7 cellular contexts compared by ENCODE assay signal in genomic region chr10:70672993-70673928, GRCh38. TPM values are rescaled to one million over a fixed set of nuclear protein-coding genes. Genes with fewer than 3 reads are reported as not detected.
A peak's percentile ranks its signal among the peaks of the same experiment; 100 is the strongest.
DNase-seq lines count a peak whose midpoint lies in the region; ATAC-seq and TF ChIP-seq lines count a peak whose summit lies in the region.

No MANE protein-coding gene starts in this region.

- no peaks in the 10 kb centered on the region for H3K9me3 ChIP-seq in left ventricle myocardium inferior (replicated peaks)

- H3K36me3 Mint-ChIP-seq in activated CD8-positive, alpha-beta T cell treated with anti-CD3 and anti-CD28 coated beads for 36 hours (ENCODE audit: low read depth) = no peaks in the 10 kb centered on the region
- no peaks in the 10 kb centered on the region for H3K36me3 Mint-ChIP-seq in stimulated activated memory B cell treated with anti-CD40 and anti-IgM and Interleukin-4, amounts not matched to agents 10 μg/mL and 1 μg/mL and 100 μg/mL, for 72 hours

- no peak for ATAC-seq in activated CD8-positive, alpha-beta T cell treated with anti-CD3 and anti-CD28 coated beads for 36 hours
- no peak for ATAC-seq in stimulated activated memory B cell treated with anti-CD40 and anti-IgM and Interleukin-4, amounts not matched to agents 10 μg/mL and 1 μg/mL and 100 μg/mL, for 72 hours
- ATAC-seq in GM21786 (IDR thresholded peaks at IDR 0.05; ENCODE audit: unreplicated experiment) = no peak

- no peaks in the 10 kb centered on the region for H3K36me3 ChIP-seq in left ventricle myocardium inferior

- peaks cover 34% of the 10 kb centered on the region for H3K27me3 Mint-ChIP-seq in activated CD8-positive, alpha-beta T cell treated with anti-CD3 and anti-CD28 coated beads for 36 hours
- H3K27me3 Mint-ChIP-seq in stimulated activated memory B cell treated with anti-CD40 and anti-IgM and Interleukin-4, amounts not matched to agents 10 μg/mL and 1 μg/mL and 100 μg/mL, for 72 hours = peaks cover 65% of the 10 kb centered on the region

- peaks cover 6% of the 10 kb centered on the region for H3K9me3 Mint-ChIP-seq in activated CD8-positive, alpha-beta T cell treated with anti-CD3 and anti-CD28 coated beads for 36 hours
- peaks cover 5% of the 10 kb centered on the region for H3K9me3 Mint-ChIP-seq in stimulated activated memory B cell treated with anti-CD40 and anti-IgM and Interleukin-4, amounts not matched to agents 10 μg/mL and 1 μg/mL and 100 μg/mL, for 72 hours

- no peak for DNase-seq in HFF-Myc (ENCODE audit: extremely low read depth, low read depth)
- no peak for DNase-seq in activated CD8-positive, alpha-beta T cell treated with anti-CD3 and anti-CD28 coated beads for 36 hours
- DNase-seq in left ventricle myocardium inferior = peak; percentile 53
- DNase-seq in NCI-H128 (lab: John Stamatoyannopoulos, UW; ENCODE audit: unreplicated experiment) = no peak
- no peak for DNase-seq in NOMO-1 treated with dmso at 0.1 percent for 144 hours (lab: John Stamatoyannopoulos, UW; ENCODE audit: unreplicated experiment)

- TF ChIP-seq CTCF in HFF-Myc (IDR thresholded peaks at IDR 0.05; ENCODE audit: low read depth, low read length, missing control alignments) (no peak), left ventricle myocardium inferior (IDR thresholded peaks at IDR 0.05; ENCODE audit: borderline replicate concordance) (no peak)
- TF ChIP-seq CTCF in activated CD8-positive, alpha-beta T cell treated with anti-CD3 and anti-CD28 coated beads for 36 hours (IDR thresholded peaks at IDR 0.05) = no peak

- H3K4me1 Mint-ChIP-seq in activated CD8-positive, alpha-beta T cell treated with anti-CD3 and anti-CD28 coated beads for 36 hours (ENCODE audit: low read depth) = peaks cover 14% of the 10 kb centered on the region
- peaks cover 7% of the 10 kb centered on the region for H3K4me1 Mint-ChIP-seq in stimulated activated memory B cell treated with anti-CD40 and anti-IgM and Interleukin-4, amounts not matched to agents 10 μg/mL and 1 μg/mL and 100 μg/mL, for 72 hours

- CTCF ChIA-PET in activated CD8-positive, alpha-beta T cell treated with anti-CD3 and anti-CD28 coated beads for 36 hours (lab: Charles Lee) = no interaction called here

- intact Hi-C loops in activated CD8-positive, alpha-beta T cell treated with anti-CD3 and anti-CD28 coated beads for 36 hours (cut with micrococcal nuclease) = no loop called here
- intact Hi-C loops in left ventricle myocardium inferior (cut with micrococcal nuclease) = no loop called here

- peaks cover 17% of the 10 kb centered on the region for H3K27me3 ChIP-seq in left ventricle myocardium inferior (ENCODE audit: low read depth)

- H3K27ac Mint-ChIP-seq in activated CD8-positive, alpha-beta T cell treated with anti-CD3 and anti-CD28 coated beads for 36 hours = no peak overlapping the region
- no peak overlapping the region for H3K27ac Mint-ChIP-seq in stimulated activated memory B cell treated with anti-CD40 and anti-IgM and Interleukin-4, amounts not matched to agents 10 μg/mL and 1 μg/mL and 100 μg/mL, for 72 hours

- H3K4me3 Mint-ChIP-seq in activated CD8-positive, alpha-beta T cell treated with anti-CD3 and anti-CD28 coated beads for 36 hours = peak overlapping the region; percentile 52
- H3K4me3 Mint-ChIP-seq in stimulated activated memory B cell treated with anti-CD40 and anti-IgM and Interleukin-4, amounts not matched to agents 10 μg/mL and 1 μg/mL and 100 μg/mL, for 72 hours = peak overlapping the region; percentile 1

- H3K4me3 ChIP-seq in HFF-Myc (replicated peaks; ENCODE audit: low read depth, low read length) (peak overlapping the region; percentile 43), left ventricle myocardium inferior (peak overlapping the region; percentile 67)

- H3K27ac ChIP-seq in left ventricle myocardium inferior (replicated peaks) = peak overlapping the region; percentile 56

- POLR2A ChIA-PET in activated CD8-positive, alpha-beta T cell treated with anti-CD3 and anti-CD28 coated beads for 36 hours (lab: Charles Lee) = interaction anchor here (0.6 kb wide), 1 partner anchor 15 kb away, joined by 3 read pairs; no protein-coding TSS in a partner anchor

- H3K4me1 ChIP-seq in left ventricle myocardium inferior = peaks cover 45% of the 10 kb centered on the region

RNA-seq across cellular contexts. Expression of gene ADAMTS14, which starts 1.0 kb away (rescaled TPM):
- total RNA-seq in activated CD8-positive, alpha-beta T cell treated with anti-CD3 and anti-CD28 coated beads for 36 hours = under 1 TPM; 0.16 to 0.25 TPM
- total RNA-seq in left ventricle myocardium inferior = 0.47 TPM
